In genomic region chr9:16618524-16618923, GRCh38 we compare ENCODE assay signal across 20 cellular contexts.
DNase-seq lines count a peak whose midpoint lies in the region; ATAC-seq, FAIRE-seq and TF ChIP-seq lines count a peak whose summit lies in the region.
"Had no signal": no experiment of that assay in that cellular context is flagged by ENCODE, and none has a peak within 500 bp of the region (broad histone marks: within the 10 kb centered on the region; RNA-seq: fewer than 3 reads in every experiment).

No MANE protein-coding gene starts in this region.

- POLR2A ChIA-PET in IMR-90 (lab: Charles Lee; ENCODE audit: unreplicated experiment) (no interaction called here), GM12878 (lab: Charles Lee) (no interaction called here), Caco-2 (lab: Charles Lee) (no interaction called here), PC-3 (lab: Charles Lee; ENCODE audit: unreplicated experiment) (no interaction called here)

- TF ChIP-seq CTCF in IMR-90 (conservative IDR thresholded peaks at IDR 0.05; ENCODE audit: low read depth, low read length) (no peak), GM12878 (IDR thresholded peaks at IDR 0.05 in 2 of 3, conservative IDR thresholded peaks at IDR 0.05 in 1 of 3; ENCODE audit: control insufficient read depth in 2 of 3, extremely low read depth in 1 of 3, insufficient read depth in 1 of 3, low read depth in 3 of 3, low read length in 3 of 3) (no peak), omental fat pad (IDR thresholded peaks at IDR 0.05) (no peak), Caco-2 (IDR thresholded peaks at IDR 0.05; ENCODE audit: insufficient read depth in 1 of 2, low read depth in 1 of 2, low read length in 1 of 2, severe bottlenecking in 1 of 2, unreplicated experiment in 1 of 2) (no peak), PC-3 (conservative IDR thresholded peaks at IDR 0.05; ENCODE audit: low read depth, low read length) (no peak)

- H3K27ac ChIP-seq in BLaER1 (no peak overlapping the region), IMR-90 (ENCODE audit: insufficient read depth, low read length) (peak overlapping the region; percentile 63; the same call in 1 of the 2 replicates), GM12878 (ENCODE audit: control insufficient read depth, insufficient read depth) (no peak overlapping the region), PC-3 (ENCODE audit: low read length) (no peak overlapping the region)

- H3K27me3 Mint-ChIP-seq in Caco-2 (ENCODE audit: insufficient read depth, unreplicated experiment): peaks cover 5% of the 10 kb centered on the region
- H3K27me3 Mint-ChIP-seq: B cell; CD4-positive, alpha-beta T cell had no signal

- H3K4me3 ChIP-seq in BLaER1: no peak overlapping the region
- H3K4me3 ChIP-seq in IMR-90 (ENCODE audit: insufficient read depth, low read depth, low read length): no peak overlapping the region
- no peak overlapping the region for H3K4me3 ChIP-seq in GM12878
- no peak overlapping the region for H3K4me3 ChIP-seq in Caco-2 (ENCODE audit: low read depth, low read length)
- no peak overlapping the region for H3K4me3 ChIP-seq in PC-3 (ENCODE audit: low read length)
- H3K4me3 ChIP-seq: HAP-1 had no signal

- DNase-seq in IMR-90 (no peak), GM12878 (ENCODE audit: low read depth, low spot score) (no peak), omental fat pad (ENCODE audit: low spot score) (no peak), Caco-2 (no peak), PC-3 (no peak)
- no peak for DNase-seq in activated effector memory CD4-positive, alpha-beta T cell treated with Interleukin-2 at 50 U/mL for 16 hours
- DNase-seq: CD4-positive, alpha-beta T cell; NCI-H1092 treated with DMSO at 0.1 percent for 48 hours; NCI-H146; NCI-H2081; NCI-H2171 treated with DMSO at 0.1 percent for 48 hours; NCI-H446; NCI-H526 treated with DMSO at 0.1 percent for 48 hours; NK-92 treated with Interleukin-12 subunit alpha and Interleukin-12 subunit beta, amount 100 ng/mL, for 24 hours; SHP77; SK-N-SH had no signal

- TF ChIP-seq EP300 in GM12878 (IDR thresholded peaks at IDR 0.05; ENCODE audit: borderline replicate concordance in 1 of 2, control insufficient read depth in 1 of 2, low read depth in 2 of 2, low read length in 2 of 2): no peak

- peaks cover 16 to 50% of the 10 kb centered on the region in 2 experiments; a peak in 3 of 4 replicates for H3K79me1 ChIP-seq in IMR-90 (ENCODE audit: low read depth in 1 of 2, low read length in 2 of 2)

- H3F3A ChIP-seq in PC-3 (ENCODE audit: low read length, unreplicated experiment): no peaks in the 10 kb centered on the region

- H2BK120ac ChIP-seq in IMR-90 (ENCODE audit: low read depth, low read length): no peak overlapping the region; the same call in 1 of the 2 replicates

- in situ Hi-C loops in IMR-90 (cut with MboI; ENCODE audit: low sequenced_read_pairs): no loop called here
- in situ Hi-C loops in GM12878 (cut with MboI): no loop called here

- H3K18ac ChIP-seq in IMR-90 (ENCODE audit: low read depth, low read length): peak overlapping the region; percentile 77

- no peak overlapping the region for H3K4ac ChIP-seq in IMR-90 (ENCODE audit: low read depth, low read length)

- no peak overlapping the region; the same call in 1 of the 2 replicates for H3K56ac ChIP-seq in IMR-90 (ENCODE audit: extremely low read depth, insufficient read depth, low read length)

- RAD21 ChIA-PET in GM12878 (lab: Charles Lee; ENCODE audit: unreplicated experiment): interaction anchor here (0.6 to 1.5 kb wide), 4 partner anchors 9 to 282 kb away, joined by 3 to 4 read pairs (median 4); no protein-coding TSS in a partner anchor

- intact Hi-C loops in IMR-90 (cut with micrococcal nuclease) (no loop called here), GM12878 (cut with micrococcal nuclease; ENCODE audit: unreplicated experiment) (no loop called here), Caco-2 (cut with micrococcal nuclease; ENCODE audit: unreplicated experiment) (no loop called here), PC-3 (cut with micrococcal nuclease) (no loop called here)

- H3K79me2 ChIP-seq in GM12878 (ENCODE audit: control insufficient read depth, insufficient read depth, low read length) (no peaks in the 10 kb centered on the region), PC-3 (ENCODE audit: low read length) (no peaks in the 10 kb centered on the region)

- H3K9ac ChIP-seq in BLaER1: no peak overlapping the region
- H3K9ac ChIP-seq in IMR-90 (ENCODE audit: low read depth, low read length): no peak overlapping the region
- no peak overlapping the region for H3K9ac ChIP-seq in GM12878 (ENCODE audit: control insufficient read depth, insufficient read depth, low read length)
- H3K9ac ChIP-seq in PC-3 (ENCODE audit: low read length): no peak overlapping the region
- H3K9ac ChIP-seq: SK-N-SH had no signal

- H3K4me2 ChIP-seq in BLaER1: peak overlapping the region; percentile 45
- H3K4me2 ChIP-seq in IMR-90 (ENCODE audit: low read depth, low read length): no peak overlapping the region; the same call in 1 of the 2 replicates
- H3K4me2 ChIP-seq in GM12878 (ENCODE audit: control insufficient read depth, insufficient read depth): no peak overlapping the region
- no peak overlapping the region for H3K4me2 ChIP-seq in PC-3 (ENCODE audit: low read length)
- H3K4me2 ChIP-seq: SK-N-SH had no signal

- H4K8ac ChIP-seq in IMR-90 (ENCODE audit: low read depth in 2 of 2, low read length in 2 of 2): no peak overlapping the region

- H3K9me3 ChIP-seq in BLaER1: peaks cover 7% of the 10 kb centered on the region
- H3K9me3 ChIP-seq in IMR-90 (ENCODE audit: control insufficient read depth, insufficient read depth, low read length): no peaks in the 10 kb centered on the region
- no peaks in the 10 kb centered on the region for H3K9me3 ChIP-seq in GM12878 (replicated peaks; ENCODE audit: control insufficient read depth, insufficient read depth, low read length)
- H3K9me3 ChIP-seq in Caco-2: no peaks in the 10 kb centered on the region
- H3K9me3 ChIP-seq in PC-3 (ENCODE audit: low read length): no peaks in the 10 kb centered on the region
- H3K9me3 ChIP-seq: HAP-1, SK-N-SH had no signal

- BruUV-seq in IMR-90 (replicated peaks; lab: Mats Ljungman, UMichigan) (no TSS peak), GM12878 (replicated peaks; lab: Mats Ljungman, UMichigan) (no TSS peak), Caco-2 (replicated peaks; lab: Mats Ljungman, UMichigan) (no TSS peak), PC-3 (replicated peaks; lab: Mats Ljungman, UMichigan) (no TSS peak)

- no peak for TF ChIP-seq RAD21 in IMR-90 (IDR thresholded peaks at IDR 0.05; ENCODE audit: low read length)
- no peak for TF ChIP-seq RAD21 in GM12878 (IDR thresholded peaks at IDR 0.05; ENCODE audit: insufficient read depth, low read depth, low read length)

- no peak for FAIRE-seq in GM12878 (lab: Jason Lieb, UNC)
- FAIRE-seq: HTR-8/SVneo had no signal

- no peaks in the 10 kb centered on the region for H3K9me3 Mint-ChIP-seq in Caco-2 (ENCODE audit: unreplicated experiment)
- H3K9me3 Mint-ChIP-seq: CD4-positive, alpha-beta T cell had no signal

- H3K4me1 Mint-ChIP-seq in Caco-2 (ENCODE audit: low read depth, unreplicated experiment): no peaks in the 10 kb centered on the region
- H3K4me1 Mint-ChIP-seq: B cell had no signal

- H2BK15ac ChIP-seq in IMR-90 (ENCODE audit: low read depth, low read length): no peak overlapping the region

- peak overlapping the region; percentile 72 for H4K5ac ChIP-seq in IMR-90 (ENCODE audit: low read depth, low read length)

- no peak overlapping the region for H3K27ac Mint-ChIP-seq in Caco-2 (ENCODE audit: unreplicated experiment)
- H3K27ac Mint-ChIP-seq: B cell; CD4-positive, alpha-beta T cell had no signal

- no peak overlapping the region for H2BK20ac ChIP-seq in IMR-90 (ENCODE audit: low read depth, low read length)

- H2AFZ ChIP-seq in IMR-90 (replicated peaks; ENCODE audit: low read length, poor library complexity) (no peak overlapping the region), GM12878 (ENCODE audit: control insufficient read depth, low read depth, low read length) (no peak overlapping the region), PC-3 (ENCODE audit: low read length) (no peak overlapping the region)

- H2BK5ac ChIP-seq in IMR-90 (ENCODE audit: low read depth, low read length, poor library complexity, severe bottlenecking): no peak overlapping the region

- H3K4me1 ChIP-seq in BLaER1 (peaks cover 59% of the 10 kb centered on the region), IMR-90 (ENCODE audit: control insufficient read depth, insufficient read depth, low read length) (peaks cover 14% of the 10 kb centered on the region), GM12878 (ENCODE audit: control insufficient read depth, insufficient read depth, low read length) (no peaks in the 10 kb centered on the region), Caco-2 (no peaks in the 10 kb centered on the region), PC-3 (ENCODE audit: insufficient read depth, low read length) (no peaks in the 10 kb centered on the region)

- TF ChIP-seq POLR2A in IMR-90 (IDR thresholded peaks at IDR 0.05; ENCODE audit: low read depth, low read length) (no peak), GM12878 (IDR thresholded peaks at IDR 0.05; ENCODE audit: low read depth, low read length) (no peak)

- ATAC-seq in IMR-90 (ENCODE audit: low read depth) (no peak), GM12878 (peak; percentile 33; the same call in 1 of the 3 replicates), omental fat pad (ENCODE audit: low FRiP score) (peak; percentile 27), PC-3 (no peak)

- H2AK9ac ChIP-seq in IMR-90 (replicated peaks; ENCODE audit: low read depth, low read length, poor library complexity): no peak overlapping the region

- H3K9me2 ChIP-seq in PC-3 (replicated peaks; ENCODE audit: low read length): no peaks in the 10 kb centered on the region
- H3K9me2 ChIP-seq: SK-N-SH had no signal

- H3K36me3 Mint-ChIP-seq in Caco-2 (ENCODE audit: insufficient read depth, unreplicated experiment): no peaks in the 10 kb centered on the region

- dilution Hi-C loops in IMR-90 (cut with HindIII; ENCODE audit: low sequenced_read_pairs, unreplicated experiment): no loop called here

- no peak overlapping the region for H4K91ac ChIP-seq in IMR-90 (ENCODE audit: insufficient read depth, low read depth, low read length)

- H4K20me1 ChIP-seq in BLaER1 (no peaks in the 10 kb centered on the region), IMR-90 (ENCODE audit: insufficient read depth, low read length) (no peaks in the 10 kb centered on the region), GM12878 (ENCODE audit: control insufficient read depth, insufficient read depth) (no peaks in the 10 kb centered on the region), PC-3 (ENCODE audit: low read length) (no peaks in the 10 kb centered on the region)

- H3K4me3 Mint-ChIP-seq in Caco-2 (ENCODE audit: unreplicated experiment): no peak overlapping the region
- H3K4me3 Mint-ChIP-seq: B cell; CD4-positive, alpha-beta T cell had no signal

- WGBS in IMR-90 (ENCODE audit: extremely low coverage in 2 of 2, insufficient read length in 1 of 2), 2 experiments: no CpG with 5 or more reads among the region's 3 CpGs
- 23% methylated on average over 3 of the region's 3 CpGs for WGBS in GM12878 (ENCODE audit: insufficient coverage, insufficient replicate concordance, low lambda C conversion rate, missing lambda C conversion rate)

- H3K14ac ChIP-seq in IMR-90 (replicated peaks; ENCODE audit: low read depth, low read length): 0 out of 2 replicates have a peak overlapping the region, but pooled peaks have one; percentile 17

- no peak overlapping the region; the same call in 1 of the 2 replicates for H3K23ac ChIP-seq in IMR-90 (ENCODE audit: low read depth, low read length)

- CTCF ChIA-PET in IMR-90 (lab: Yijun Ruan, JAX): no interaction called here
- CTCF ChIA-PET in GM12878 (lab: Yijun Ruan, JAX): interaction anchor here (0.6 to 1.3 kb wide), 3 partner anchors 9 to 156 kb away, joined by 3 read pairs; no protein-coding TSS in a partner anchor
- CTCF ChIA-PET in Caco-2 (lab: Charles Lee): no interaction called here
- CTCF ChIA-PET in PC-3 (lab: Charles Lee): no interaction called here

- H3K27me3 ChIP-seq in BLaER1 (no peaks in the 10 kb centered on the region), IMR-90 (ENCODE audit: control insufficient read depth, insufficient read depth, low read length) (no peaks in the 10 kb centered on the region), GM12878 (replicated peaks in 1 of 2; ENCODE audit: control insufficient read depth in 2 of 2, insufficient read depth in 2 of 2, low read length in 1 of 2) (no peaks in the 10 kb centered on the region), Caco-2 (replicated peaks; ENCODE audit: control insufficient read depth, insufficient read depth, low read length) (no peaks in the 10 kb centered on the region), PC-3 (ENCODE audit: low read length) (no peaks in the 10 kb centered on the region)

- H3K36me3 ChIP-seq in BLaER1 (peaks cover 14% of the 10 kb centered on the region), IMR-90 (ENCODE audit: control insufficient read depth, insufficient read depth, low read length) (no peaks in the 10 kb centered on the region), GM12878 (ENCODE audit: control insufficient read depth in 2 of 2, insufficient read depth in 2 of 2, low read length in 1 of 2) (no peaks in the 10 kb centered on the region), Caco-2 (ENCODE audit: control insufficient read depth, insufficient read depth, low read length) (no peaks in the 10 kb centered on the region), PC-3 (ENCODE audit: low read depth, low read length) (no peaks in the 10 kb centered on the region)
- H3K36me3 ChIP-seq: HAP-1 had no signal

- no peaks in the 10 kb centered on the region; the same call in none of the 2 replicates for H3K9me1 ChIP-seq in IMR-90 (ENCODE audit: insufficient read depth, low read length)

- SMC1A ChIA-PET in GM12878 (lab: Charles Lee; ENCODE audit: uncharacterized antibody, unreplicated experiment): interaction anchor here (0.7 to 1.3 kb wide), 4 partner anchors 10 to 354 kb away, joined by 3 to 4 read pairs (median 3); no protein-coding TSS in a partner anchor

- 0 out of 2 replicates have a peak overlapping the region, but pooled peaks have one; percentile 15 for H2AK5ac ChIP-seq in IMR-90 (ENCODE audit: low read depth, low read length)

Comparison
In these comparisons a context has a peak if more than half of its experiments do, and no peak if none do; other contexts are left out.
1. ATAC-seq: peak in GM12878 (single experiment) and omental fat pad (single experiment); none in IMR-90 (single experiment) and PC-3 (single experiment).